12 cellular contexts compared by ENCODE assay signal in genomic region chr11:2903672-2904011, GRCh38. TPM values are rescaled to one million over a fixed set of nuclear protein-coding genes. Genes with fewer than 3 reads are reported as not detected.
DNase-seq lines count a peak whose midpoint lies in the region; ATAC-seq and TF ChIP-seq lines count a peak whose summit lies in the region.
"Had no signal": no experiment of that assay in that cellular context is flagged by ENCODE, and none has a peak within 500 bp of the region (broad histone marks: within the 10 kb centered on the region; RNA-seq: fewer than 3 reads in every experiment).

No MANE protein-coding gene starts in this region.

- no peaks in the 10 kb centered on the region for H3K9me3 ChIP-seq in CD4-positive, alpha-beta memory T cell (ENCODE audit: control insufficient read depth in 1 of 2, low read length in 2 of 2)
- H3K9me3 ChIP-seq in Loucy (ENCODE audit: insufficient read depth, low read depth, low read length) (no peaks in the 10 kb centered on the region), upper lobe of left lung (no peaks in the 10 kb centered on the region)

- no peak; the same call in 1 of the 2 replicates for TF ChIP-seq CTCF in Loucy (conservative IDR thresholded peaks at IDR 0.05; ENCODE audit: low read length)
- no peak for TF ChIP-seq CTCF in upper lobe of left lung (IDR thresholded peaks at IDR 0.05)

- TF ChIP-seq POLR2A in upper lobe of left lung (IDR thresholded peaks at IDR 0.05), result no peak

- H3K9me3 Mint-ChIP-seq in CD4-positive, alpha-beta memory T cell, result peaks cover 0 to 2% (median 0%) of the 10 kb centered on the region in 8 donors
- peaks cover 0 to 5% of the 10 kb centered on the region in 2 donors for H3K9me3 Mint-ChIP-seq in effector memory CD8-positive, alpha-beta T cell
- no peaks in the 10 kb centered on the region for H3K9me3 Mint-ChIP-seq in natural killer cell treated with Interleukin-12 subunit alpha and Interleukin-12 subunit beta and Interleukin-15 and Interleukin-18, amount 100 ng/mL, for 72 hours

- no peak for ATAC-seq in effector memory CD8-positive, alpha-beta T cell (replicated peaks)
- no peak for ATAC-seq in natural killer cell treated with Interleukin-12 subunit alpha and Interleukin-12 subunit beta and Interleukin-15 and Interleukin-18, amount 100 ng/mL, for 72 hours
- no peak for ATAC-seq in upper lobe of left lung (ENCODE audit: low FRiP score in 2 of 2)

- H2AFZ ChIP-seq in Loucy (ENCODE audit: low read length), result no peak overlapping the region

- peak overlapping the region; percentile 87 for H3K9ac ChIP-seq in Loucy (ENCODE audit: low read depth, low read length, poor library complexity, severe bottlenecking)

- peak overlapping the region; percentile 48 to 84 (median 72) for H3K4me3 Mint-ChIP-seq in CD4-positive, alpha-beta memory T cell
- peak overlapping the region; percentile 57 to 71 for H3K4me3 Mint-ChIP-seq in effector memory CD8-positive, alpha-beta T cell
- H3K4me3 Mint-ChIP-seq in natural killer cell treated with Interleukin-12 subunit alpha and Interleukin-12 subunit beta and Interleukin-15 and Interleukin-18, amount 100 ng/mL, for 72 hours, result peak overlapping the region; percentile 69

- H3K4me1 ChIP-seq in CD4-positive, alpha-beta memory T cell (ENCODE audit: insufficient read depth, low read length), result peaks cover 38% of the 10 kb centered on the region
- H3K4me1 ChIP-seq in Loucy (ENCODE audit: insufficient read depth, low read length, poor library complexity, severe bottlenecking) (peaks cover 46% of the 10 kb centered on the region), upper lobe of left lung (peaks cover 29 to 49% (median 39%) of the 10 kb centered on the region in 4 donors)

- peaks cover 6 to 23% of the 10 kb centered on the region in 2 donors for H3K36me3 Mint-ChIP-seq in CD4-positive, alpha-beta memory T cell
- H3K36me3 Mint-ChIP-seq in effector memory CD8-positive, alpha-beta T cell (ENCODE audit: insufficient read depth), result peaks cover 7% of the 10 kb centered on the region
- no peaks in the 10 kb centered on the region for H3K36me3 Mint-ChIP-seq in natural killer cell treated with Interleukin-12 subunit alpha and Interleukin-12 subunit beta and Interleukin-15 and Interleukin-18, amount 100 ng/mL, for 72 hours

- H3K9me2 ChIP-seq in Loucy (replicated peaks; ENCODE audit: low read depth, low read length), result no peaks in the 10 kb centered on the region

- no peak overlapping the region for H3K4me3 ChIP-seq in CD4-positive, alpha-beta memory T cell (ENCODE audit: low read length in 2 of 2)
- H3K4me3 ChIP-seq in Loucy (ENCODE audit: low read length, poor library complexity, severe bottlenecking), result peak overlapping the region; percentile 86
- H3K4me3 ChIP-seq in upper lobe of left lung, result peak overlapping the region in 1 of 4 donors; percentile 66
- H3K4me3 ChIP-seq: cardiac muscle cell had no signal

- H3K36me3 ChIP-seq in CD4-positive, alpha-beta memory T cell (ENCODE audit: insufficient read depth, low read length), result no peaks in the 10 kb centered on the region
- H3K36me3 ChIP-seq in Loucy (ENCODE audit: insufficient read depth, low read length), result no peaks in the 10 kb centered on the region
- no peaks in the 10 kb centered on the region for H3K36me3 ChIP-seq in upper lobe of left lung
- H3K36me3 ChIP-seq: cardiac muscle cell had no signal

- H3F3A ChIP-seq in Loucy (ENCODE audit: low read depth), result no peaks in the 10 kb centered on the region

- H3K79me2 ChIP-seq in Loucy (ENCODE audit: insufficient read depth, low read length), result peaks cover 20% of the 10 kb centered on the region; the same call in 1 of the 2 replicates

- POLR2A ChIA-PET in CD4-positive, alpha-beta memory T cell (lab: Charles Lee; ENCODE audit: partially characterized antibody), result interaction anchor here (0.5 to 3.9 kb wide), 5 partner anchors 11 to 608 kb away, joined by 3 to 32 read pairs (median 5); partner anchors contain the start of genes CDKN1C and PHLDA2

- H3K4me1 Mint-ChIP-seq in CD4-positive, alpha-beta memory T cell, result peaks cover 24 to 52% (median 36%) of the 10 kb centered on the region in 4 donors
- H3K4me1 Mint-ChIP-seq in effector memory CD8-positive, alpha-beta T cell (ENCODE audit: low read depth in 2 of 2), result peaks cover 29 to 35% of the 10 kb centered on the region in 2 donors
- peaks cover 34 to 35% of the 10 kb centered on the region in 2 donors for H3K4me1 Mint-ChIP-seq in natural killer cell treated with Interleukin-12 subunit alpha and Interleukin-12 subunit beta and Interleukin-15 and Interleukin-18, amount 100 ng/mL, for 72 hours (ENCODE audit: low read depth in 2 of 2)

- TF ChIP-seq EP300 in upper lobe of left lung (IDR thresholded peaks at IDR 0.05), result no peak

- H3K27me3 Mint-ChIP-seq in CD4-positive, alpha-beta memory T cell, result no peaks in the 10 kb centered on the region
- H3K27me3 Mint-ChIP-seq in effector memory CD8-positive, alpha-beta T cell, result no peaks in the 10 kb centered on the region
- H3K27me3 Mint-ChIP-seq in natural killer cell treated with Interleukin-12 subunit alpha and Interleukin-12 subunit beta and Interleukin-15 and Interleukin-18, amount 100 ng/mL, for 72 hours, result no peaks in the 10 kb centered on the region

- no peaks in the 10 kb centered on the region for H4K20me1 ChIP-seq in Loucy (ENCODE audit: insufficient read depth, low read length, poor library complexity, severe bottlenecking)

- CTCF ChIA-PET in CD4-positive, alpha-beta memory T cell (lab: Charles Lee; ENCODE audit: partially characterized antibody), result interaction anchor here (1.5 to 3.9 kb wide), 4 partner anchors 11 to 599 kb away, joined by 4 to 20 read pairs (median 10); no protein-coding TSS in a partner anchor

- no peak for DNase-seq in CD4-positive, alpha-beta memory T cell
- no peak for DNase-seq in effector memory CD8-positive, alpha-beta T cell
- no peak for DNase-seq in natural killer cell treated with Interleukin-12 subunit alpha and Interleukin-12 subunit beta and Interleukin-15 and Interleukin-18, amount 100 ng/mL, for 72 hours (ENCODE audit: low spot score)
- DNase-seq in glomerular visceral epithelial cell (ENCODE audit: extremely low spot score) (no peak), amniotic stem cell (lab: John Stamatoyannopoulos, UW) (no peak), upper lobe of left lung (no peak), head of caudate nucleus (no peak)
- DNase-seq: DMS79, islet precursor cell, NCI-H774 had no signal

- H3K27me3 ChIP-seq in CD4-positive, alpha-beta memory T cell (ENCODE audit: insufficient read depth, low read length), result no peaks in the 10 kb centered on the region
- H3K27me3 ChIP-seq in Loucy (ENCODE audit: insufficient read depth, low read length, poor library complexity, severe bottlenecking) (no peaks in the 10 kb centered on the region), upper lobe of left lung (no peaks in the 10 kb centered on the region)

- H3K4me2 ChIP-seq in Loucy (ENCODE audit: low read depth, low read length, poor library complexity, severe bottlenecking), result peak overlapping the region; percentile 84

- 73 to 93% methylated on average over 7 of the region's 7 CpGs for WGBS in upper lobe of left lung, 2 donors

- intact Hi-C loops in CD4-positive, alpha-beta memory T cell (cut with micrococcal nuclease), result no loop called here
- intact Hi-C loops in head of caudate nucleus (cut with DNase I), result no loop called here

- H3K27ac Mint-ChIP-seq in CD4-positive, alpha-beta memory T cell, result peak overlapping the region in 4 of 7 donors; percentile 46 to 70 (median 66)
- no peak overlapping the region for H3K27ac Mint-ChIP-seq in effector memory CD8-positive, alpha-beta T cell
- peak overlapping the region; percentile 9 to 68 for H3K27ac Mint-ChIP-seq in natural killer cell treated with Interleukin-12 subunit alpha and Interleukin-12 subunit beta and Interleukin-15 and Interleukin-18, amount 100 ng/mL, for 72 hours

- H3K27ac ChIP-seq in CD4-positive, alpha-beta memory T cell (ENCODE audit: low read depth, low read length), result no peak overlapping the region
- H3K27ac ChIP-seq in upper lobe of left lung, result no peak overlapping the region
- H3K27ac ChIP-seq: cardiac muscle cell had no signal

RNA-seq across cellular contexts. Expression of gene CDKN1C, which starts 18.1 kb away (rescaled TPM):
- total RNA-seq in CD4-positive, alpha-beta memory T cell, result 1 to 10 TPM; 4.9 to 6.1 TPM
- under 1 TPM; 0.10 to 0.73 TPM for polyA plus RNA-seq in CD4-positive, alpha-beta memory T cell
- total RNA-seq in natural killer cell treated with Interleukin-12 subunit alpha and Interleukin-12 subunit beta and Interleukin-15 and Interleukin-18, amount 100 ng/mL, for 72 hours, result 1 to 10 TPM; 1.2 to 2.0 TPM
- total RNA-seq in upper lobe of left lung, result 10 to 100 TPM; 23.4 to 71.9 (median 33.6) TPM

RNA-seq across cellular contexts. Expression of gene PHLDA2, which starts 25.6 kb away (rescaled TPM):
- total RNA-seq in CD4-positive, alpha-beta memory T cell, result 1 to 10 TPM; 1.1 TPM
- polyA plus RNA-seq in CD4-positive, alpha-beta memory T cell, result 1 to 10 TPM in 1 of 2 donors, under 1 TPM in 1; 0.58 to 1.9 TPM
- 1 to 10 TPM; 3.0 to 4.5 TPM for total RNA-seq in natural killer cell treated with Interleukin-12 subunit alpha and Interleukin-12 subunit beta and Interleukin-15 and Interleukin-18, amount 100 ng/mL, for 72 hours
- total RNA-seq in upper lobe of left lung, result 10 to 100 TPM in 4 of 6 donors, 1 to 10 TPM in 1, not detected in 1; 8.6 to 38.9 (median 21.0) TPM

Comparison
In these comparisons a context has a peak if more than half of its experiments do, and no peak if none do; other contexts are left out.
1. H3K27ac Mint-ChIP-seq: peak in CD4-positive, alpha-beta memory T cell (4 of 7) and natural killer cell treated with Interleukin-12 subunit alpha and Interleukin-12 subunit beta and Interleukin-15 and Interleukin-18, amount 100 ng/mL, for 72 hours (2 of 2); none in effector memory CD8-positive, alpha-beta T cell (0 of 2).
2. Peak in every context shown above with its lines, with median percentiles within 50 percentile points of each other: H3K4me3 Mint-ChIP-seq.